ENCODE assay signal across 1 cellular context in the genomic region with DNA sequence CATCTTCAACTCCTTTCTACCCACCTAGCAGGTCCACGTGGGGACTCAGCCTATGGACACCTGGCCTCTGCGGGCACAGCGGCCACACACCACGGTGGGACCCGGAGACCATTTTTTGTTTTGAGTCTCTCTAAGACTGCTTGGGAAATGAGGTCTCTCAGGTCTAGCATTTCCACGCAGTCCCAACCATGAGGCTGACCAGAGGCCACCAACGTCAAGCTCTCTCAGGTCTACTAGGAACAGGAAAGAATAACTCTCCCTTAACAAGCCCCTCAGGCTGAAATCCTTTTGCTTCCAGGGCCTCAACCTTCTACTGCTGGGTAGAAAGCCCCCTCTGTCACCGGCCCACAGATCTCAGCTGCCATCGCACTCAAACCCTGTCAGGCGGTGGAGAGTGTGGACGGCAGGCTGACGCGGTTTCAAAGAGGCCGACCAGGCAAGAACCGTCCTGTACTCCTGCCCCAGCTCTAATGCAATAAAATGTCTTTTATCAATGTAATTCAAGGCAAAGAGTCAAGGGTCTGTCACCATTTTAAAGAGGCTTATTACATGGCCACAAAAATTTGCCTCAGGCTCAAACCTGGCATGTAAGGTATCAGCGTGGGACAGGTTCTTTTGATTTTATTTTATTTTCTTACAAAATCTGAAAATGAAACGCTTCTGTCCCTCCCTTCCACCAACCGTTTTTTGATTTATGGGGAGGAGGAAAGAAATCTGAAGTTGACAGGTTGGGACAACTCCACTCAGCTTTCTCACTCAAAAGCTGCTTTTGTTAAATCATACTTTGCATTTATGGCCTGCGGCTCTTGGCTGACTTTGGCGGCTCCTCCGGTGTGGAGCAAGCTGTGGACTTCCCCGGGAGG.
TF ChIP-seq lines count a peak whose summit lies in the region.

No MANE protein-coding gene starts in this region.

TF ChIP-seq in HepG2, 621 proteins besides CTCF, POLR2A, EP300 and RAD21 (continued from another document):
- TF ChIP-seq, protein P1, sequence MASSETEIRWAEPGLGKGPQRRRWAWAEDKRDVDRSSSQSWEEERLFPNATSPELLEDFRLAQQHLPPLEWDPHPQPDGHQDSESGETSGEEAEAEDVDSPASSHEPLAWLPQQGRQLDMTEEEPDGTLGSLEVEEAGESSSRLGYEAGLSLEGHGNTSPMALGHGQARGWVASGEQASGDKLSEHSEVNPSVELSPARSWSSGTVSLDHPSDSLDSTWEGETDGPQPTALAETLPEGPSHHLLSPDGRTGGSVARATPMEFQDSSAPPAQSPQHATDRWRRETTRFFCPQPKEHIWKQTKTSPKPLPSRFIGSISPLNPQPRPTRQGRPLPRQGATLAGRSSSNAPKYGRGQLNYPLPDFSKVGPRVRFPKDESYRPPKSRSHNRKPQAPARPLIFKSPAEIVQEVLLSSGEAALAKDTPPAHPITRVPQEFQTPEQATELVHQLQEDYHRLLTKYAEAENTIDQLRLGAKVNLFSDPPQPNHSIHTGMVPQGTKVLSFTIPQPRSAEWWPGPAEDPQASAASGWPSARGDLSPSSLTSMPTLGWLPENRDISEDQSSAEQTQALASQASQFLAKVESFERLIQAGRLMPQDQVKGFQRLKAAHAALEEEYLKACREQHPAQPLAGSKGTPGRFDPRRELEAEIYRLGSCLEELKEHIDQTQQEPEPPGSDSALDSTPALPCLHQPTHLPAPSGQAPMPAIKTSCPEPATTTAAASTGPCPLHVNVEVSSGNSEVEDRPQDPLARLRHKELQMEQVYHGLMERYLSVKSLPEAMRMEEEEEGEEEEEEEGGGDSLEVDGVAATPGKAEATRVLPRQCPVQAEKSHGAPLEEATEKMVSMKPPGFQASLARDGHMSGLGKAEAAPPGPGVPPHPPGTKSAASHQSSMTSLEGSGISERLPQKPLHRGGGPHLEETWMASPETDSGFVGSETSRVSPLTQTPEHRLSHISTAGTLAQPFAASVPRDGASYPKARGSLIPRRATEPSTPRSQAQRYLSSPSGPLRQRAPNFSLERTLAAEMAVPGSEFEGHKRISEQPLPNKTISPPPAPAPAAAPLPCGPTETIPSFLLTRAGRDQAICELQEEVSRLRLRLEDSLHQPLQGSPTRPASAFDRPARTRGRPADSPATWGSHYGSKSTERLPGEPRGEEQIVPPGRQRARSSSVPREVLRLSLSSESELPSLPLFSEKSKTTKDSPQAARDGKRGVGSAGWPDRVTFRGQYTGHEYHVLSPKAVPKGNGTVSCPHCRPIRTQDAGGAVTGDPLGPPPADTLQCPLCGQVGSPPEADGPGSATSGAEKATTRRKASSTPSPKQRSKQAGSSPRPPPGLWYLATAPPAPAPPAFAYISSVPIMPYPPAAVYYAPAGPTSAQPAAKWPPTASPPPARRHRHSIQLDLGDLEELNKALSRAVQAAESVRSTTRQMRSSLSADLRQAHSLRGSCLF (CRISPR knock-in tag; IDR thresholded peaks at IDR 0.05; ENCODE audit: borderline replicate concordance): no peak
- no peak for TF ChIP-seq KLF15 (CRISPR knock-in tag; IDR thresholded peaks at IDR 0.05; ENCODE audit: borderline replicate concordance)
